ENCODE assay signal across 8 cellular contexts in the genomic region with DNA sequence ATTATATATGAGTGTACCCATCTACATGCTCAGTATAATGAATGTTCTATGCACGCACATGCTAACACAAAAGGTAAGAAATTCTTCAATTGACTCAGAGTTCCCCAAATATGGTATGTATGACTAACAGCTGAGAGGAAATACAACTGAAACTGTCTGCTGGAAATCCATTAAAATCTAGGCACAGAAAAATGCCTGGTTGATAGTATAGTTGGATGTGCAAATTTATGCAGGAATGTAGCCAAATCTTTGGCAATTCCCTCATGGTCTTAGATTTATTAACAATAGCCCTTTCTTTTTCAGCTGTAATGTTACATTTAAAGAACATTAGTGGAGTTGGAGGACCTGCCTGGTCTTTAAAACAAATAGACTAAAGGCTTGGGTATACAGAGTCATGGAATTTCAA. TPM values are rescaled to one million over a fixed set of nuclear protein-coding genes. Genes with fewer than 3 reads are reported as not detected.
A peak's percentile ranks its signal among the peaks of the same experiment; 100 is the strongest.
DNase-seq lines count a peak whose midpoint lies in the region; ATAC-seq, FAIRE-seq and TF ChIP-seq lines count a peak whose summit lies in the region.

No MANE protein-coding gene starts in this region.

- H3K36me3 Mint-ChIP-seq in activated T-helper 17 cell treated with anti-CD3 and anti-CD28 coated beads, Interleukin-2, amount 50 U/mL, for 72 hours (ENCODE audit: low read depth) = peaks cover 89% of the 10 kb centered on the region
- H3K36me3 Mint-ChIP-seq in H9 (ENCODE audit: insufficient read depth in 1 of 3, low read depth in 3 of 3) = no peaks in the 10 kb centered on the region

- peak overlapping the region; percentile 96 for H3K4me3 Mint-ChIP-seq in activated T-helper 17 cell treated with anti-CD3 and anti-CD28 coated beads, Interleukin-2, amount 50 U/mL, for 72 hours
- H3K4me3 Mint-ChIP-seq in H9 = no peak overlapping the region

- no peak overlapping the region for H4K91ac ChIP-seq in H9 (ENCODE audit: insufficient read length, low read depth, low read length)

- H3K4me3 ChIP-seq in skeletal muscle satellite cell (ENCODE audit: low read length) (no peak overlapping the region), kidney (ENCODE audit: low read length in 2 of 2) (no peak overlapping the region)

- no peak overlapping the region for H3K27ac ChIP-seq in kidney (ENCODE audit: low read depth in 2 of 2, low read length in 2 of 2)
- H3K27ac ChIP-seq in H9 (ENCODE audit: insufficient read length, low read depth, low read length) = no peak overlapping the region

- H3K14ac ChIP-seq in H9 (ENCODE audit: insufficient read depth, low read length) = no peak overlapping the region

- no peak overlapping the region for H4K5ac ChIP-seq in H9 (ENCODE audit: insufficient read length, low read depth, low read length)

- H3K36me3 ChIP-seq in skeletal muscle satellite cell (ENCODE audit: insufficient read depth, low read length) = peaks cover 32% of the 10 kb centered on the region
- H3K36me3 ChIP-seq in kidney (ENCODE audit: control insufficient read depth in 1 of 2, insufficient read depth in 2 of 2, low read length in 2 of 2) = no peaks in the 10 kb centered on the region

- intact Hi-C loops in kidney (cut with DNase I) = loop anchor here (10.0 kb wide), 1 partner anchor 211 kb away; no protein-coding TSS in a partner anchor

- peaks cover 11% of the 10 kb centered on the region for H3K23me2 ChIP-seq in H9 (ENCODE audit: insufficient read length, low read depth, low read length, poor library complexity, severe bottlenecking)

- DNase-seq in COLO829 (ENCODE audit: low spot score) = peak; percentile 87
- no peak for DNase-seq in kidney
- DNase-seq in stimulated activated naive CD4-positive, alpha-beta T cell (lab: John Stamatoyannopoulos, UW) = no peak
- DNase-seq in H9 = no peak

- no peak overlapping the region for H3K18ac ChIP-seq in H9 (ENCODE audit: insufficient read length, low read depth, low read length)

- ATAC-seq in GM19351 (IDR thresholded peaks at IDR 0.05; ENCODE audit: unreplicated experiment) = peak; percentile 80
- ATAC-seq in HG03196 (IDR thresholded peaks at IDR 0.05; ENCODE audit: unreplicated experiment) = peak; percentile 83
- peak; percentile 87 for ATAC-seq in activated T-helper 17 cell treated with anti-CD3 and anti-CD28 coated beads, Interleukin-2, amount 50 U/mL, for 72 hours (replicated peaks)

- no peak overlapping the region for H3T11ph ChIP-seq in H9 (ENCODE audit: low read length)

- H3K4me2 ChIP-seq in skeletal muscle satellite cell (ENCODE audit: low read length) (peak overlapping the region; percentile 16), H9 (ENCODE audit: insufficient read depth, insufficient read length, low read length) (no peak overlapping the region)

- H4K8ac ChIP-seq in H9 (replicated peaks; ENCODE audit: insufficient read length, low read depth, low read length) = no peak overlapping the region

- H2BK5ac ChIP-seq in H9 (ENCODE audit: insufficient read length, low read length) = no peak overlapping the region

- peak overlapping the region; percentile 49 for H3K27ac Mint-ChIP-seq in activated T-helper 17 cell treated with anti-CD3 and anti-CD28 coated beads, Interleukin-2, amount 50 U/mL, for 72 hours
- no peak overlapping the region; a peak in 1 of 7 replicates for H3K27ac Mint-ChIP-seq in H9

- no peak overlapping the region for H3K23ac ChIP-seq in H9 (ENCODE audit: insufficient read length, low read depth, low read length)

- TF ChIP-seq CTCF in kidney (IDR thresholded peaks at IDR 0.05; ENCODE audit: borderline replicate concordance, extremely low read depth, insufficient read depth) (no peak), H9 (conservative IDR thresholded peaks at IDR 0.05) (no peak)

- H3K4me1 ChIP-seq in skeletal muscle satellite cell (ENCODE audit: control insufficient read depth, insufficient read depth, low read length) (peaks cover 28% of the 10 kb centered on the region), kidney (ENCODE audit: control insufficient read depth in 1 of 2, insufficient read depth in 1 of 2, low read depth in 1 of 2, low read length in 2 of 2) (no peaks in the 10 kb centered on the region), H9 (ENCODE audit: insufficient read depth, low read length) (no peaks in the 10 kb centered on the region)

- H3K27me3 ChIP-seq in skeletal muscle satellite cell (ENCODE audit: control insufficient read depth, insufficient read depth, low read length) (no peaks in the 10 kb centered on the region), H9 (ENCODE audit: insufficient read depth, low read length) (peaks cover 8% of the 10 kb centered on the region; the same call in 1 of the 2 replicates)

- no peak overlapping the region for H2BK15ac ChIP-seq in H9 (ENCODE audit: low read depth, low read length)

- H3K79me1 ChIP-seq in H9 (ENCODE audit: insufficient read depth, low read depth, low read length, poor library complexity, severe bottlenecking) = no peaks in the 10 kb centered on the region

- H3K9me3 Mint-ChIP-seq in activated T-helper 17 cell treated with anti-CD3 and anti-CD28 coated beads, Interleukin-2, amount 50 U/mL, for 72 hours = no peaks in the 10 kb centered on the region
- H3K9me3 Mint-ChIP-seq in H9 = no peaks in the 10 kb centered on the region; a peak in 1 of 5 replicates

- no peak for FAIRE-seq in kidney (lab: Jason Lieb, UNC)

- peaks cover 24% of the 10 kb centered on the region for H3K4me1 Mint-ChIP-seq in activated T-helper 17 cell treated with anti-CD3 and anti-CD28 coated beads, Interleukin-2, amount 50 U/mL, for 72 hours
- H3K4me1 Mint-ChIP-seq in H9 = peaks cover 30% of the 10 kb centered on the region in 2 experiments

- no peak overlapping the region for H2BK120ac ChIP-seq in H9 (ENCODE audit: low read depth, low read length, poor library complexity, severe bottlenecking)

- no peak overlapping the region for H2AFZ ChIP-seq in H9 (ENCODE audit: low read length)

- H4K20me1 ChIP-seq in H9 (ENCODE audit: control insufficient read depth, insufficient read depth, insufficient read length) = no peaks in the 10 kb centered on the region

- H3K9ac ChIP-seq in skeletal muscle satellite cell (ENCODE audit: low read depth, low read length) (no peak overlapping the region), kidney (ENCODE audit: low read length in 2 of 2) (no peak overlapping the region), H9 (ENCODE audit: extremely low read depth, insufficient read length, low read length) (no peak overlapping the region)

- no peak overlapping the region for H2AK5ac ChIP-seq in H9 (ENCODE audit: insufficient read length, low read length)

- H3K9me3 ChIP-seq in skeletal muscle satellite cell (replicated peaks; ENCODE audit: low read length) (no peaks in the 10 kb centered on the region), kidney (ENCODE audit: control insufficient read depth in 1 of 2, low read length in 2 of 2) (no peaks in the 10 kb centered on the region), H9 (ENCODE audit: control insufficient read depth, low read depth, low read length) (no peaks in the 10 kb centered on the region)

- H3K56ac ChIP-seq in H9 (ENCODE audit: insufficient read length, low read depth, low read length) = no peak overlapping the region

- H3K4ac ChIP-seq in H9 (ENCODE audit: low read depth, low read length) = no peak overlapping the region

- no CpG with 5 or more reads among the region's 1 CpG for WGBS in H9 (ENCODE audit: extremely low coverage, insufficient read length, low lambda C conversion rate)

- no peak overlapping the region for H2BK20ac ChIP-seq in H9 (ENCODE audit: low read depth, low read length, poor library complexity, severe bottlenecking)

- no peaks in the 10 kb centered on the region for H3K27me3 Mint-ChIP-seq in activated T-helper 17 cell treated with anti-CD3 and anti-CD28 coated beads, Interleukin-2, amount 50 U/mL, for 72 hours
- H3K27me3 Mint-ChIP-seq in H9 (ENCODE audit: low read depth) = peaks cover 13% of the 10 kb centered on the region

- no peak overlapping the region for H2BK12ac ChIP-seq in H9 (ENCODE audit: insufficient read length, low read depth, low read length)

- no peaks in the 10 kb centered on the region for H3K79me2 ChIP-seq in H9 (ENCODE audit: insufficient read depth, low read length)

RNA-seq across cellular contexts. Expression of a gene that starts 5.5 kb away (rescaled TPM):
- 10 to 100 TPM; 41.5 to 42.4 TPM for total RNA-seq in activated T-helper 17 cell treated with anti-CD3 and anti-CD28 coated beads, Interleukin-2, amount 50 U/mL, for 72 hours
- 147 and 158 TPM in 2 replicates for total RNA-seq in skeletal muscle satellite cell (2012; rRNA removed)
- 34.7 TPM for total RNA-seq in kidney
- 9.1 TPM for polyA plus RNA-seq in kidney (ENCODE audit: insufficient read depth, low read depth, low replicate concordance)
- 8.3 and 9.0 TPM in 2 replicates for total RNA-seq in H9 (2021)
